ENCODE assay signal across 8 cellular contexts in genomic region chr6:117483645-117484016, GRCh38. TPM values are rescaled to one million over a fixed set of nuclear protein-coding genes. Genes with fewer than 3 reads are reported as not detected.
A peak's percentile ranks its signal among the peaks of the same experiment; 100 is the strongest.
DNase-seq lines count a peak whose midpoint lies in the region; ATAC-seq and TF ChIP-seq lines count a peak whose summit lies in the region.

No MANE protein-coding gene starts in this region.

- H3K4ac ChIP-seq in mesendoderm (ENCODE audit: low read depth, low read length), result no peak overlapping the region

- peak overlapping the region; percentile 36 for H3K27ac ChIP-seq in OCI-LY1 (ENCODE audit: low read depth, low read length, poor library complexity, severe bottlenecking)
- H3K27ac ChIP-seq in mesendoderm (ENCODE audit: low read depth, low read length), result no peak overlapping the region

- H4K5ac ChIP-seq in mesendoderm (ENCODE audit: low read length), result no peak overlapping the region

- peaks cover 11% of the 10 kb centered on the region for H3K79me1 ChIP-seq in mesendoderm (ENCODE audit: low read length)

- ATAC-seq in HG02623 (IDR thresholded peaks at IDR 0.05; ENCODE audit: unreplicated experiment), result peak; percentile 22

- H3K36me3 Mint-ChIP-seq in chondrocyte (ENCODE audit: low read depth), result peaks cover 7% of the 10 kb centered on the region

- peak overlapping the region; percentile 74 for H3K4me2 ChIP-seq in OCI-LY1 (ENCODE audit: low read length)
- H3K4me2 ChIP-seq in mesendoderm (ENCODE audit: low read length), result peak overlapping the region; percentile 52

- H2AK5ac ChIP-seq in mesendoderm (ENCODE audit: low read length), result no peak overlapping the region

- peak overlapping the region; percentile 86 for H3K27ac Mint-ChIP-seq in chondrocyte (ENCODE audit: unreplicated experiment)

- no peaks in the 10 kb centered on the region for H3K27me3 Mint-ChIP-seq in chondrocyte (ENCODE audit: low read depth)

- H3K23ac ChIP-seq in mesendoderm (ENCODE audit: low read length), result no peak overlapping the region

- H3K18ac ChIP-seq in mesendoderm (ENCODE audit: low read length), result peak overlapping the region; percentile 33

- H3K79me2 ChIP-seq in OCI-LY1 (ENCODE audit: insufficient read depth, low read length) (no peaks in the 10 kb centered on the region), mesendoderm (ENCODE audit: control insufficient read depth, insufficient read depth, low read length) (peaks cover 6% of the 10 kb centered on the region)

- no peak overlapping the region for H4K8ac ChIP-seq in mesendoderm (ENCODE audit: low read depth, low read length)

- DNase-seq in ELR (ENCODE audit: low read depth) (peak; percentile 67), chondrocyte (ENCODE audit: low spot score) (no peak), mesendoderm (no peak), NCI-H226 (no peak), hippocampal formation (lab: John Stamatoyannopoulos, UW) (no peak)
- DNase-seq in stimulated activated CD4-positive, alpha-beta T cell treated with anti-CD3 and anti-CD28 coated beads, Interleukin-4, amount 100 ng/mL, for 24 hours, result no peak

- H3K9me2 ChIP-seq in OCI-LY1 (ENCODE audit: low read depth, low read length), result no peaks in the 10 kb centered on the region

- H3K9ac ChIP-seq in OCI-LY1 (ENCODE audit: low read length), result peak overlapping the region; percentile 82
- peak overlapping the region; percentile 86 for H3K9ac ChIP-seq in mesendoderm (ENCODE audit: low read length)

- no peaks in the 10 kb centered on the region for H3K9me3 Mint-ChIP-seq in chondrocyte (ENCODE audit: low read depth)

- peaks cover 27% of the 10 kb centered on the region for H3K4me1 ChIP-seq in OCI-LY1 (ENCODE audit: insufficient read depth, low read length, severe bottlenecking)
- H3K4me1 ChIP-seq in mesendoderm (ENCODE audit: control insufficient read depth, low read depth, low read length), result peaks cover 5% of the 10 kb centered on the region

- no CpG with 5 or more reads among the region's 7 CpGs for WGBS in mesendoderm (ENCODE audit: extremely low coverage, insufficient coverage, low lambda C conversion rate)

- TF ChIP-seq CTCF in OCI-LY1 (IDR thresholded peaks at IDR 0.05; ENCODE audit: low read length) (no peak), chondrocyte (IDR thresholded peaks at IDR 0.05) (no peak)

- H2BK120ac ChIP-seq in mesendoderm (ENCODE audit: low read depth, low read length), result no peak overlapping the region

- H3K27me3 ChIP-seq in OCI-LY1 (ENCODE audit: insufficient read depth, low read length) (no peaks in the 10 kb centered on the region), mesendoderm (ENCODE audit: insufficient read depth, low read length, poor library complexity) (no peaks in the 10 kb centered on the region)

- H3K4me3 ChIP-seq in OCI-LY1 (ENCODE audit: low read depth, low read length, poor library complexity, severe bottlenecking) (peak overlapping the region; percentile 80), mesendoderm (ENCODE audit: low read length) (peak overlapping the region; percentile 74)

- H4K20me1 ChIP-seq in OCI-LY1 (ENCODE audit: insufficient read depth, low read length), result no peaks in the 10 kb centered on the region

- H3K36me3 ChIP-seq in OCI-LY1 (ENCODE audit: insufficient read depth, low read length), result 0 out of 2 replicates have a peak, but pooled peaks cover 6% of the 10 kb centered on the region
- no peaks in the 10 kb centered on the region for H3K36me3 ChIP-seq in mesendoderm (ENCODE audit: control insufficient read depth, insufficient read depth, low read length)

- peak overlapping the region; percentile 94 for H3K56ac ChIP-seq in mesendoderm (ENCODE audit: low read length)

- H2BK15ac ChIP-seq in mesendoderm (replicated peaks; ENCODE audit: low read depth), result no peak overlapping the region

- H3F3A ChIP-seq in OCI-LY1 (ENCODE audit: insufficient read depth, low read length), result no peaks in the 10 kb centered on the region

- H2AFZ ChIP-seq in OCI-LY1 (ENCODE audit: low read length), result no peak overlapping the region

- no peak overlapping the region for H2BK5ac ChIP-seq in mesendoderm (ENCODE audit: low read length)

- peaks cover 44% of the 10 kb centered on the region for H3K4me1 Mint-ChIP-seq in chondrocyte (ENCODE audit: low read depth)

- H3K4me3 Mint-ChIP-seq in chondrocyte (ENCODE audit: unreplicated experiment), result peak overlapping the region; percentile 88

- H3K9me3 ChIP-seq in OCI-LY1 (ENCODE audit: low read length), result no peaks in the 10 kb centered on the region

RNA-seq across cellular contexts. Expression of gene DCBLD1, which starts 1.2 kb away (rescaled TPM):
- 32.2 to 39.3 TPM (median 33.3 TPM) in 3 replicates for total RNA-seq in chondrocyte
- polyA plus RNA-seq in mesendoderm (2013, experiment 1 of 2), result 9.6 TPM
- polyA plus RNA-seq in mesendoderm (2013, experiment 2 of 2), result 9.6 TPM

RNA-seq across cellular contexts. Expression of gene ROS1, which starts 57.9 kb away (rescaled TPM):
- not detected in 3 replicates for total RNA-seq in chondrocyte
- polyA plus RNA-seq in mesendoderm (2013, experiment 1 of 2), result not detected
- polyA plus RNA-seq in mesendoderm (2013, experiment 2 of 2), result not detected
